In the genomic region with DNA sequence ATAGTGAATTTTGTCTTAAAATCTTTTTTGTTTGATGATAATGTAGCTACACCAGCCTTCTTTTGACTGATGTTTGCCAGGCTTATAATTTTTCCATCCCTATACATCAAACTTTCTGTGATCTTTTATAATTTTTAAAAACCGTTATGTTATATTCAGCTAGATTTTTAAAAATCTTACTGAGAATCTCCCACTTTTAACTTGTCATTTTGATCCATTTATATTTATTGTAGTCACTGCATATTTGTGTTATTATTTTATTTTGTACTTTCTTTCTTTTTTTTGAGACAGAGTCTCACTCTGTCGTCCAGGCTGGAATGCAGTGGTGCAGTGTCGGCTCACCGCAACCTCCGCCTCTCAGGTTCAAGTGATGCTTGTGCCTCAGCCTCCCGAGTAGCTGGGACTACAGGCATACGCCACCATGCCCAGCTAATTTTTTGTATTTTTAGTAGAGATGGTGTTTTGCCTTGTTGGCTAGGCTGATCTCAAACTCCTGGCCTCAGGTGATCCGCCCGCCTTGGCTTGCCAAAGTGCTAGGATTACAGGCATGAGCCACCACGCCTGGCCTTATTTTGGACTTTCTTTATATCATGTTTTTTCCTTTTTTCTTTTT, we compare ENCODE assay signal across 2 cellular contexts.
TF ChIP-seq lines count a peak whose summit lies in the region.

No MANE protein-coding gene starts in this region.

TF ChIP-seq in GM12891, 5 proteins besides CTCF, POLR2A, EP300 and RAD21:
- TF ChIP-seq POLR2AphosphoS5 (IDR thresholded peaks at IDR 0.05; ENCODE audit: low read depth, low read length) (no peak), PAX5 (IDR thresholded peaks at IDR 0.05; ENCODE audit: insufficient read depth, low read length, severe bottlenecking) (no peak), POU2F2 (IDR thresholded peaks at IDR 0.05; ENCODE audit: low read depth, low read length) (no peak), SPI1 (IDR thresholded peaks at IDR 0.05; ENCODE audit: low read depth, low read length) (no peak), TAF1 (IDR thresholded peaks at IDR 0.05; ENCODE audit: low read depth, low read length) (no peak)
TF ChIP-seq in GM12891: peak in this region for 0.

TF ChIP-seq in K562, 482 proteins besides CTCF, POLR2A, EP300 and RAD21:
- TF ChIP-seq SAFB2 (IDR thresholded peaks at IDR 0.05; ENCODE audit: borderline replicate concordance, low read depth, low read length, severe bottlenecking) (no peak), EHMT2 (IDR thresholded peaks at IDR 0.05) (no peak), ZNF354B (CRISPR knock-in tag; IDR thresholded peaks at IDR 0.05) (peak; percentile 93), RBM25 (IDR thresholded peaks at IDR 0.05; ENCODE audit: low read depth, low read length, severe bottlenecking) (peak; percentile 39), PRMT5 (CRISPR knock-in tag; IDR thresholded peaks at IDR 0.05) (no peak), CBX3 (IDR thresholded peaks at IDR 0.05; ENCODE audit: borderline replicate concordance in 1 of 2, low read length in 2 of 2) (0 out of 3 replicates have a peak, but pooled peaks of 1 of the 2 experiments have one; percentile 31), ZNF507 (tag; conservative IDR thresholded peaks at IDR 0.05) (peak; percentile 99)
